In genomic region chr11:45982656-45983470, GRCh38 we compare ENCODE assay signal across 8 cellular contexts.
DNase-seq lines count a peak whose midpoint lies in the region; ATAC-seq and TF ChIP-seq lines count a peak whose summit lies in the region.

No MANE protein-coding gene starts in this region.

- peak overlapping the region; percentile 24 for H3K9ac ChIP-seq in mesenchymal stem cell (ENCODE audit: low read length)

- H3K9me3 ChIP-seq in mesenchymal stem cell (ENCODE audit: control insufficient read depth, low read length): no peaks in the 10 kb centered on the region

- DNase-seq in Caki2 (ENCODE audit: low read depth): peak; percentile 7
- DNase-seq in NCI-H2171 (lab: John Stamatoyannopoulos, UW): peak; percentile 90
- peak; percentile 82 to 89 for DNase-seq in cardiac fibroblast (ENCODE audit: low read depth in 2 of 2)
- DNase-seq in mesenchymal stem cell: peak; percentile 83
- DNase-seq in D341Med (ENCODE audit: low spot score): no peak
- no peak for DNase-seq in NCI-H510A (lab: John Stamatoyannopoulos, UW)
- DNase-seq in NK-92 treated with Interleukin-12 subunit alpha and Interleukin-12 subunit beta, amount 100 ng/mL, for 24 hours (lab: John Stamatoyannopoulos, UW): no peak

- no peak overlapping the region for H2BK5ac ChIP-seq in mesenchymal stem cell (ENCODE audit: low read depth, low read length, poor library complexity, severe bottlenecking)

- no peak overlapping the region for H2BK15ac ChIP-seq in mesenchymal stem cell (ENCODE audit: low read depth, poor library complexity, severe bottlenecking)

- H2BK12ac ChIP-seq in mesenchymal stem cell (ENCODE audit: low read length in 2 of 2): no peak overlapping the region

- H3K23ac ChIP-seq in mesenchymal stem cell (ENCODE audit: low read length in 2 of 2): no peak overlapping the region

- no peak overlapping the region for H3K14ac ChIP-seq in mesenchymal stem cell (ENCODE audit: low read length in 2 of 2)

- H3K27ac ChIP-seq in mesenchymal stem cell (ENCODE audit: low read length, poor library complexity, severe bottlenecking): no peak overlapping the region

- peak overlapping the region; percentile 10 for H2AFZ ChIP-seq in mesenchymal stem cell (ENCODE audit: low read depth, low read length)

- H3K18ac ChIP-seq in mesenchymal stem cell (ENCODE audit: low read depth in 1 of 2, low read length in 2 of 2): no peak overlapping the region

- H2BK120ac ChIP-seq in mesenchymal stem cell (ENCODE audit: low read depth, low read length): no peak overlapping the region

- no peak overlapping the region for H4K8ac ChIP-seq in mesenchymal stem cell (ENCODE audit: low read length)

- ATAC-seq in HG03439 (IDR thresholded peaks at IDR 0.05; ENCODE audit: unreplicated experiment): no peak

- H3K4me2 ChIP-seq in mesenchymal stem cell (ENCODE audit: low read length, poor library complexity, severe bottlenecking): no peak overlapping the region

- no peak overlapping the region for H3K4ac ChIP-seq in mesenchymal stem cell (ENCODE audit: low read depth in 1 of 2, low read length in 2 of 2)

- H4K91ac ChIP-seq in mesenchymal stem cell (ENCODE audit: low read length): no peak overlapping the region

- no peaks in the 10 kb centered on the region for H3K27me3 ChIP-seq in mesenchymal stem cell (ENCODE audit: control insufficient read depth in 1 of 2, insufficient read depth in 1 of 2, low read length in 2 of 2)

- H2AK5ac ChIP-seq in mesenchymal stem cell (ENCODE audit: low read length, severe bottlenecking): no peak overlapping the region

- WGBS in mesenchymal stem cell: 56% methylated on average over 5 of the region's 8 CpGs

- no peak for TF ChIP-seq CTCF in cardiac fibroblast (IDR thresholded peaks at IDR 0.05; ENCODE audit: low read depth, low read length)

- H3K4me3 ChIP-seq in cardiac fibroblast (replicated peaks in 1 of 2; ENCODE audit: low read depth in 2 of 2, low read length in 2 of 2) (no peak overlapping the region), mesenchymal stem cell (ENCODE audit: insufficient read depth in 1 of 2, low read depth in 1 of 2, low read length in 2 of 2) (no peak overlapping the region)

- in situ Hi-C loops in Caki2 (cut with HindIII; ENCODE audit: low pct_unique_long_range_greater_than_20kb, low sequenced_read_pairs): no loop called here

- H3K36me3 ChIP-seq in mesenchymal stem cell (ENCODE audit: control insufficient read depth in 1 of 2, insufficient read depth in 2 of 2, low read depth in 1 of 2, low read length in 2 of 2): peaks cover 7 to 22% of the 10 kb centered on the region in 2 experiments

- peaks cover 3% of the 10 kb centered on the region for H3K4me1 ChIP-seq in mesenchymal stem cell (ENCODE audit: control insufficient read depth, insufficient read depth, low read depth, low read length)

- peaks cover 19% of the 10 kb centered on the region for H3K79me1 ChIP-seq in mesenchymal stem cell (replicated peaks; ENCODE audit: low read length, poor library complexity, severe bottlenecking)

Comparison
In these comparisons a context has a peak if more than half of its experiments do, and no peak if none do; other contexts are left out.
1. DNase-seq: peak in Caki2 (single experiment), NCI-H2171 (single experiment), cardiac fibroblast (2 of 2) and mesenchymal stem cell (single experiment); none in D341Med (single experiment), NCI-H510A (single experiment) and NK-92 treated with Interleukin-12 subunit alpha and Interleukin-12 subunit beta, amount 100 ng/mL, for 24 hours (single experiment).